In the genomic region with DNA sequence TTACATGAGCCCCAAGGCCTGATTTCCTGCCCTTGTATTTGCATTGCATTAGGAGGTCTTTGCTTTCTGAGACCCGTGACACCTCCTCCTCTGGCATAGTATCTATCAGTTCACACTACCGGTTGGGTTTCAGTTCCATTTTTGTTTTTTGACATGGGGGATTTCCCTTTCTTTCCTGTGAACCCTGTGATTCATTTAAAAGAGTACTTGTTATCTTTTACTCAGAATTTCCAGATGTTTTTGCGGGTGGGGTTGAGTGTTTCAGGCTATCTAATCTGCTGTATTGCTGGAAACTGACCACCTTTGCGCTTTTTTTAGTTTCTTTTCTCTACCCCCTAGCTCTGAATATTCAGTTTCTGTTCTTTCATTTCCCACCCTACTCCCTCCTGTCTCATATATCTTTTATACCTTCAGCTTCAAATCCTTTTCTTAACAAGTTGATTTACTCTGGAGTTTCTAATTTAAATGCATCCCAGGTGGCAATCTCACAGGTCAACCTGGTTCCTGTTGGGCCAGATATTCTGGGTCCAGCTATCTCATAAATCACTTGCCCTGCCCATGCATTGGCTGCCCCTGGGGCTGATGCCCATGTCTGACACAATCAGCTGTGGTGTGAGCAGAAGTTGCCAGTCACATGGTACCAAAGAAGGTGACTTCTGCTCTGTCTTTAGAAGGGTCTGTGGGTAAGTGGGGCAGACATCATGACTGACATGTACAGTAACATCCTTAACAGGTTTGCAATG, we compare ENCODE assay signal across 8 cellular contexts. TPM values are rescaled to one million over a fixed set of nuclear protein-coding genes. Genes with fewer than 3 reads are reported as not detected.
DNase-seq lines count a peak whose midpoint lies in the region; ATAC-seq, FAIRE-seq and TF ChIP-seq lines count a peak whose summit lies in the region.

No MANE protein-coding gene starts in this region.

- intact Hi-C loops in adrenal gland (cut with DNase I) (no loop called here), Calu3 (cut with micrococcal nuclease; ENCODE audit: unreplicated experiment) (no loop called here)

- H3K4me1 ChIP-seq in A549: peaks cover 12% of the 10 kb centered on the region
- peaks cover 17% of the 10 kb centered on the region for H3K4me1 ChIP-seq in foreskin keratinocyte
- H3K4me1 ChIP-seq in adrenal gland (replicated peaks in 1 of 2): no peaks in the 10 kb centered on the region

- peak overlapping the region in 1 of 2 experiments; percentile 44; a peak in 1 of 6 replicates for H3K27ac ChIP-seq in A549
- H3K27ac ChIP-seq in foreskin keratinocyte: peak overlapping the region; percentile 83
- no peak overlapping the region for H3K27ac ChIP-seq in adrenal gland

- no TSS peak for BruUV-seq in Calu3 (replicated peaks; lab: Mats Ljungman, UMichigan)

- POLR2A ChIA-PET in A549 (lab: Yijun Ruan, JAX): interaction anchor here (0.7 to 1.0 kb wide), 2 partner anchors 14 to 264 kb away, joined by 3 to 7 read pairs; partner anchors contain the start of gene NCOA3

- H3K4me1 Mint-ChIP-seq in Calu3 (ENCODE audit: low read depth, unreplicated experiment): peaks cover 14% of the 10 kb centered on the region

- FAIRE-seq in A549 (lab: Jason Lieb, UNC): no peak

- H3K36me3 ChIP-seq in adrenal gland (replicated peaks in 1 of 2): no peaks in the 10 kb centered on the region

- no peaks in the 10 kb centered on the region for H3K9me3 Mint-ChIP-seq in Calu3 (ENCODE audit: low read depth, unreplicated experiment)

- no peak for TF ChIP-seq EP300 in A549 (IDR thresholded peaks at IDR 0.05)

- H3K9me3 ChIP-seq in A549 (no peaks in the 10 kb centered on the region), adrenal gland (replicated peaks in 1 of 3) (no peaks in the 10 kb centered on the region)

- no peak for ATAC-seq in A549
- ATAC-seq in GM19438 (IDR thresholded peaks at IDR 0.05; ENCODE audit: low read depth, unreplicated experiment): peak; percentile 60
- ATAC-seq in HG03460 (IDR thresholded peaks at IDR 0.05; ENCODE audit: unreplicated experiment): peak; percentile 83
- peak; percentile 69 for ATAC-seq in foreskin keratinocyte

- no peaks in the 10 kb centered on the region for H3K27me3 Mint-ChIP-seq in Calu3 (ENCODE audit: unreplicated experiment)

- WGBS in A549 (ENCODE audit: missing lambda C conversion rate): 45% methylated on average over 4 of the region's 4 CpGs
- 41 to 44% (median 42%) methylated on average over 4 of the region's 4 CpGs for WGBS in adrenal gland, 4 donors

- no peak overlapping the region for H3K4me3 ChIP-seq in A549
- H3K4me3 ChIP-seq in adrenal gland: no peak overlapping the region

- DNase-seq in A549 (ENCODE audit: low read depth in 1 of 2, low spot score in 1 of 2) (no peak), foreskin keratinocyte (peak in 1 of 2 donors; percentile 50), adrenal gland (no peak), Calu3 (no peak)
- DNase-seq in activated CD4-positive, alpha-beta T cell treated with anti-CD3 and anti-CD28 coated beads for 4 hours: peak; percentile 60
- peak; percentile 46 to 59 for DNase-seq in stimulated activated CD8-positive, alpha-beta memory T cell treated with anti-CD3 and anti-CD28 coated beads, Interleukin-7, amount 100 ng/mL, for 4 hours (ENCODE audit: low read depth in 2 of 2)

- H3K27ac Mint-ChIP-seq in Calu3 (ENCODE audit: unreplicated experiment): no peak overlapping the region

- no peak overlapping the region for H3K4me3 Mint-ChIP-seq in Calu3 (ENCODE audit: low read depth, unreplicated experiment)

- H3K27me3 ChIP-seq in foreskin keratinocyte (no peaks in the 10 kb centered on the region), adrenal gland (no peaks in the 10 kb centered on the region)

- TF ChIP-seq POLR2A in A549 (IDR thresholded peaks at IDR 0.05; ENCODE audit: low read length) (no peak), adrenal gland (IDR thresholded peaks at IDR 0.05) (no peak)

- no peak for TF ChIP-seq CTCF in A549 (IDR thresholded peaks at IDR 0.05)
- no peak for TF ChIP-seq CTCF in foreskin keratinocyte (conservative IDR thresholded peaks at IDR 0.05)
- no peak for TF ChIP-seq CTCF in adrenal gland (IDR thresholded peaks at IDR 0.05)
- no peak for TF ChIP-seq CTCF in Calu3 (IDR thresholded peaks at IDR 0.05; ENCODE audit: unreplicated experiment)

- TF ChIP-seq RAD21 in A549 (conservative IDR thresholded peaks at IDR 0.05 in 1 of 2, IDR thresholded peaks at IDR 0.05 in 1 of 2): no peak

- no peaks in the 10 kb centered on the region for H3K36me3 Mint-ChIP-seq in Calu3 (ENCODE audit: insufficient read depth, unreplicated experiment)

- CTCF ChIA-PET in A549 (lab: Yijun Ruan, JAX): interaction anchor here (0.9 to 1.5 kb wide), 4 partner anchors 11 to 104 kb away, joined by 3 to 7 read pairs (median 4); no protein-coding TSS in a partner anchor
- CTCF ChIA-PET in Calu3 (lab: Charles Lee): interaction anchor here (0.8 kb wide), 1 partner anchor 25 kb away, joined by 3 read pairs; no protein-coding TSS in a partner anchor

- H3K4me2 ChIP-seq in A549: peak overlapping the region; percentile 41

TF ChIP-seq in A549, 52 proteins besides CTCF, POLR2A, EP300 and RAD21:
- TF ChIP-seq SREBF2 (IDR thresholded peaks at IDR 0.05): no peak
- TF ChIP-seq HOXB13 (CRISPR knock-in tag; IDR thresholded peaks at IDR 0.05; ENCODE audit: low read depth): no peak
- no peak for TF ChIP-seq RNF2 (IDR thresholded peaks at IDR 0.05; ENCODE audit: borderline replicate concordance, low read depth)
- no peak for TF ChIP-seq HOXA7 (CRISPR knock-in tag; IDR thresholded peaks at IDR 0.05)

RNA-seq across cellular contexts. Expression of gene NCOA3, which starts 14.3 kb away (rescaled TPM):
- 135 and 136 TPM in 2 replicates for polyA plus RNA-seq in A549 (2011; rRNA removed)
- 27.5 and 35.2 TPM in 2 replicates for polyA plus RNA-seq in A549 (2012; cell fraction: cytosol; rRNA removed)
- 28.3 and 32.1 TPM in 2 replicates for polyA plus RNA-seq in A549 (2012; cell fraction: nucleus; rRNA removed)
- 35.8 to 43.4 TPM (median 42.9 TPM) in 3 replicates for polyA plus RNA-seq in A549 (2017; fragmentation: RNase III; extraction: RNeasy Plus Mini Kit Qiagen cat#74134 plus additional on column Dnase treatment)
- polyA minus RNA-seq in A549 (2011; rRNA and poly(A)+ RNA removed): 179 and 198 TPM in 2 replicates
- total RNA-seq in foreskin keratinocyte: 22.0 and 25.7 TPM in 2 replicates
- polyA plus RNA-seq in foreskin keratinocyte: 3.2 and 3.3 TPM in 2 replicates
- 10 to 100 TPM; 19.0 to 35.6 (median 24.2) TPM for total RNA-seq in adrenal gland
- 10 to 100 TPM in 1 of 3 donors, 1 to 10 TPM in 2; 2.6 to 15.4 (median 5.9) TPM for polyA plus RNA-seq in adrenal gland
- 60.3 and 63.8 TPM in 2 replicates for total RNA-seq in Calu3 (2022)

Comparison
In these comparisons a context has a peak if more than half of its experiments do, and no peak if none do; other contexts are left out.
1. ATAC-seq: peak in GM19438 (single experiment), HG03460 (single experiment) and foreskin keratinocyte (single experiment); none in A549 (0 of 2).
2. DNase-seq: peak in activated CD4-positive, alpha-beta T cell treated with anti-CD3 and anti-CD28 coated beads for 4 hours (2 of 2) and stimulated activated CD8-positive, alpha-beta memory T cell treated with anti-CD3 and anti-CD28 coated beads, Interleukin-7, amount 100 ng/mL, for 4 hours (2 of 2); none in A549 (0 of 2), adrenal gland (0 of 7) and Calu3 (single experiment).